Comparison of ENCODE assay signal across 9 cellular contexts in genomic region chr2:26173596-26174482, GRCh38. TPM values are rescaled to one million over a fixed set of nuclear protein-coding genes. Genes with fewer than 3 reads are reported as not detected.
A peak's percentile ranks its signal among the peaks of the same experiment; 100 is the strongest.
DNase-seq lines count a peak whose midpoint lies in the region; ATAC-seq and TF ChIP-seq lines count a peak whose summit lies in the region.
"Had no signal": no experiment of that assay in that cellular context is flagged by ENCODE, and none has a peak within 500 bp of the region (broad histone marks: within the 10 kb centered on the region; RNA-seq: fewer than 3 reads in every experiment).

No MANE protein-coding gene starts in this region.

- H3K27me3 Mint-ChIP-seq in T-helper 1 cell treated with Interleukin-12 subunit alpha and Interleukin-12 subunit beta and Interleukin-4 antibody, amounts not matched to agents 30 μg/mL and 1 μg/mL, for 36 hours (ENCODE audit: low read depth) = peaks cover 58% of the 10 kb centered on the region
- H3K27me3 Mint-ChIP-seq in activated CD8-positive, alpha-beta T cell treated with anti-CD3 and anti-CD28 coated beads for 36 hours = peaks cover 26% of the 10 kb centered on the region
- peaks cover 64% of the 10 kb centered on the region for H3K27me3 Mint-ChIP-seq in stimulated activated memory B cell treated with anti-CD40 and anti-IgM and Interleukin-4, amounts not matched to agents 10 μg/mL and 1 μg/mL and 100 μg/mL, for 72 hours

- peaks cover 9% of the 10 kb centered on the region; the same call in 1 of the 2 replicates for H3K36me3 ChIP-seq in iPS-20b (ENCODE audit: insufficient read depth, low read depth, low read length)

- peak overlapping the region; percentile 68 for H3K4me3 Mint-ChIP-seq in T-helper 1 cell treated with Interleukin-12 subunit alpha and Interleukin-12 subunit beta and Interleukin-4 antibody, amounts not matched to agents 30 μg/mL and 1 μg/mL, for 36 hours
- H3K4me3 Mint-ChIP-seq in activated CD8-positive, alpha-beta T cell treated with anti-CD3 and anti-CD28 coated beads for 36 hours = peak overlapping the region; percentile 52
- H3K4me3 Mint-ChIP-seq in stimulated activated memory B cell treated with anti-CD40 and anti-IgM and Interleukin-4, amounts not matched to agents 10 μg/mL and 1 μg/mL and 100 μg/mL, for 72 hours = peak overlapping the region; percentile 74

- CTCF ChIA-PET in activated CD8-positive, alpha-beta T cell treated with anti-CD3 and anti-CD28 coated beads for 36 hours (lab: Charles Lee) = no interaction called here

- intact Hi-C loops in activated CD8-positive, alpha-beta T cell treated with anti-CD3 and anti-CD28 coated beads for 36 hours (cut with micrococcal nuclease) = loop anchor here (10.0 kb wide), 1 partner anchor 291 kb away; no protein-coding TSS in a partner anchor

- peaks cover 23% of the 10 kb centered on the region for H3K27me3 ChIP-seq in iPS-20b (ENCODE audit: insufficient read depth, low read length)

- no peaks in the 10 kb centered on the region for H3K9me3 ChIP-seq in iPS-20b (ENCODE audit: insufficient read depth, low read depth, low read length)

- peaks cover 10% of the 10 kb centered on the region; the same call in 1 of the 2 replicates for H3K4me1 ChIP-seq in iPS-20b (ENCODE audit: insufficient read depth, low read length)

- peak overlapping the region; percentile 58; the same call in 1 of the 2 replicates for H3K9ac ChIP-seq in iPS-20b (ENCODE audit: low read depth, low read length)

- H3K27ac Mint-ChIP-seq in T-helper 1 cell treated with Interleukin-12 subunit alpha and Interleukin-12 subunit beta and Interleukin-4 antibody, amounts not matched to agents 30 μg/mL and 1 μg/mL, for 36 hours = no peak overlapping the region
- no peak overlapping the region for H3K27ac Mint-ChIP-seq in activated CD8-positive, alpha-beta T cell treated with anti-CD3 and anti-CD28 coated beads for 36 hours
- no peak overlapping the region for H3K27ac Mint-ChIP-seq in stimulated activated memory B cell treated with anti-CD40 and anti-IgM and Interleukin-4, amounts not matched to agents 10 μg/mL and 1 μg/mL and 100 μg/mL, for 72 hours

- H3K36me3 Mint-ChIP-seq in T-helper 1 cell treated with Interleukin-12 subunit alpha and Interleukin-12 subunit beta and Interleukin-4 antibody, amounts not matched to agents 30 μg/mL and 1 μg/mL, for 36 hours (ENCODE audit: low read depth) = no peaks in the 10 kb centered on the region
- peaks cover 1% of the 10 kb centered on the region for H3K36me3 Mint-ChIP-seq in activated CD8-positive, alpha-beta T cell treated with anti-CD3 and anti-CD28 coated beads for 36 hours (ENCODE audit: low read depth)
- H3K36me3 Mint-ChIP-seq in stimulated activated memory B cell treated with anti-CD40 and anti-IgM and Interleukin-4, amounts not matched to agents 10 μg/mL and 1 μg/mL and 100 μg/mL, for 72 hours = no peaks in the 10 kb centered on the region

- peaks cover 5% of the 10 kb centered on the region for H3K4me1 Mint-ChIP-seq in T-helper 1 cell treated with Interleukin-12 subunit alpha and Interleukin-12 subunit beta and Interleukin-4 antibody, amounts not matched to agents 30 μg/mL and 1 μg/mL, for 36 hours (ENCODE audit: low read depth)
- H3K4me1 Mint-ChIP-seq in activated CD8-positive, alpha-beta T cell treated with anti-CD3 and anti-CD28 coated beads for 36 hours (ENCODE audit: low read depth) = peaks cover 11% of the 10 kb centered on the region
- H3K4me1 Mint-ChIP-seq in stimulated activated memory B cell treated with anti-CD40 and anti-IgM and Interleukin-4, amounts not matched to agents 10 μg/mL and 1 μg/mL and 100 μg/mL, for 72 hours = peaks cover 18% of the 10 kb centered on the region

- POLR2A ChIA-PET in activated CD8-positive, alpha-beta T cell treated with anti-CD3 and anti-CD28 coated beads for 36 hours (lab: Charles Lee) = interaction anchor here (0.6 kb wide), 1 partner anchor 1854 kb away, joined by 3 read pairs; no protein-coding TSS in a partner anchor

- no peak overlapping the region for H3K27ac ChIP-seq in iPS-20b (ENCODE audit: low read length)

- no peak for TF ChIP-seq CTCF in activated CD8-positive, alpha-beta T cell treated with anti-CD3 and anti-CD28 coated beads for 36 hours (IDR thresholded peaks at IDR 0.05)

- DNase-seq in T-helper 1 cell (no peak), SKM-1 (lab: John Stamatoyannopoulos, UW; ENCODE audit: unreplicated experiment) (no peak), NAMALWA (ENCODE audit: low spot score) (no peak)
- no peak for DNase-seq in activated CD8-positive, alpha-beta T cell treated with anti-CD3 and anti-CD28 coated beads for 36 hours
- DNase-seq: NCI-H2081 treated with DMSO at 0.1 percent for 48 hours had no signal

- H3K4me3 ChIP-seq in iPS-20b (ENCODE audit: low read length) = peak overlapping the region; percentile 72

- ATAC-seq in activated CD8-positive, alpha-beta T cell treated with anti-CD3 and anti-CD28 coated beads for 36 hours = no peak
- no peak for ATAC-seq in stimulated activated memory B cell treated with anti-CD40 and anti-IgM and Interleukin-4, amounts not matched to agents 10 μg/mL and 1 μg/mL and 100 μg/mL, for 72 hours
- ATAC-seq in GM21737 (IDR thresholded peaks at IDR 0.05; ENCODE audit: unreplicated experiment) = no peak

- H3K9me3 Mint-ChIP-seq in T-helper 1 cell treated with Interleukin-12 subunit alpha and Interleukin-12 subunit beta and Interleukin-4 antibody, amounts not matched to agents 30 μg/mL and 1 μg/mL, for 36 hours = no peaks in the 10 kb centered on the region
- H3K9me3 Mint-ChIP-seq in activated CD8-positive, alpha-beta T cell treated with anti-CD3 and anti-CD28 coated beads for 36 hours = no peaks in the 10 kb centered on the region
- H3K9me3 Mint-ChIP-seq in stimulated activated memory B cell treated with anti-CD40 and anti-IgM and Interleukin-4, amounts not matched to agents 10 μg/mL and 1 μg/mL and 100 μg/mL, for 72 hours = no peaks in the 10 kb centered on the region

RNA-seq across cellular contexts. Expression of gene GAREM2, which starts 1.0 kb away (rescaled TPM):
- total RNA-seq in activated CD8-positive, alpha-beta T cell treated with anti-CD3 and anti-CD28 coated beads for 36 hours = 1 to 10 TPM; 2.2 to 2.7 TPM
